Comparison of ENCODE assay signal across 9 cellular contexts in genomic region chr5:173923236-173924104, GRCh38. TPM values are rescaled to one million over a fixed set of nuclear protein-coding genes. Genes with fewer than 3 reads are reported as not detected.
DNase-seq lines count a peak whose midpoint lies in the region; ATAC-seq and TF ChIP-seq lines count a peak whose summit lies in the region.
"Had no signal": no experiment of that assay in that cellular context is flagged by ENCODE, and none has a peak within 500 bp of the region (broad histone marks: within the 10 kb centered on the region; RNA-seq: fewer than 3 reads in every experiment).

No MANE protein-coding gene starts in this region.

- peak in 1 of 2 donors; percentile 16 for TF ChIP-seq POLR2A in heart left ventricle (IDR thresholded peaks at IDR 0.05)

- H3K27ac ChIP-seq in CD4-positive, CD25-positive, alpha-beta regulatory T cell (ENCODE audit: insufficient read depth, low read length, poor library complexity, severe bottlenecking), result no peak overlapping the region
- H3K27ac ChIP-seq in heart left ventricle (peak overlapping the region; percentile 72 to 89 (median 86)), parathyroid adenoma (peak overlapping the region; percentile 50)
- H3K27ac ChIP-seq: C4-2B had no signal

- peaks cover 3% of the 10 kb centered on the region for H3K36me3 Mint-ChIP-seq in CD4-positive, CD25-positive, alpha-beta regulatory T cell
- H3K36me3 Mint-ChIP-seq in activated CD8-positive, alpha-beta T cell treated with anti-CD3 and anti-CD28 coated beads, Interleukin-2, amount 10 ng/mL, durations not matched to agents 7 days and 5 days (ENCODE audit: low read depth), result peaks cover 3% of the 10 kb centered on the region

- H3K4me2 ChIP-seq in parathyroid adenoma (ENCODE audit: low read length), result peak overlapping the region; percentile 5

- TF ChIP-seq CTCF in heart left ventricle (IDR thresholded peaks at IDR 0.05) (no peak), parathyroid adenoma (IDR thresholded peaks at IDR 0.05) (no peak)

- H2AFZ ChIP-seq in parathyroid adenoma, result no peak overlapping the region

- 12 to 17% (median 13%) methylated on average over 3 of the region's 3 CpGs for WGBS in heart left ventricle, 4 donors

- peak overlapping the region in 2 of 3 donors; percentile 27 to 30 for H3K27ac Mint-ChIP-seq in CD4-positive, CD25-positive, alpha-beta regulatory T cell
- no peak overlapping the region for H3K27ac Mint-ChIP-seq in activated CD8-positive, alpha-beta T cell treated with anti-CD3 and anti-CD28 coated beads, Interleukin-2, amount 10 ng/mL, durations not matched to agents 7 days and 5 days

- no peak for ATAC-seq in CD4-positive, CD25-positive, alpha-beta regulatory T cell (ENCODE audit: low read depth in 2 of 2)
- peak in 3 of 4 donors; percentile 43 to 45 (median 44) for ATAC-seq in heart left ventricle
- no peak for ATAC-seq in activated CD8-positive, alpha-beta T cell treated with anti-CD3 and anti-CD28 coated beads, Interleukin-2, amount 10 ng/mL, durations not matched to agents 7 days and 5 days

- DNase-seq in CD4-positive, CD25-positive, alpha-beta regulatory T cell, result no peak
- peak; percentile 54 for DNase-seq in adipocyte (ENCODE audit: low read depth)
- DNase-seq in heart left ventricle, result no peak
- DNase-seq in activated CD4-positive, alpha-beta T cell treated with anti-CD3 and anti-CD28 coated beads for 4 hours, result no peak
- DNase-seq in D341Med (ENCODE audit: low spot score), result no peak
- no peak for DNase-seq in MG63
- no peak for DNase-seq in activated CD8-positive, alpha-beta T cell treated with anti-CD3 and anti-CD28 coated beads, Interleukin-2, amount 10 ng/mL, durations not matched to agents 7 days and 5 days

- peaks cover 12 to 31% (median 23%) of the 10 kb centered on the region in 4 donors for H3K4me1 Mint-ChIP-seq in CD4-positive, CD25-positive, alpha-beta regulatory T cell
- H3K4me1 Mint-ChIP-seq in activated CD8-positive, alpha-beta T cell treated with anti-CD3 and anti-CD28 coated beads, Interleukin-2, amount 10 ng/mL, durations not matched to agents 7 days and 5 days (ENCODE audit: low read depth), result peaks cover 6% of the 10 kb centered on the region

- H3K36me3 ChIP-seq in CD4-positive, CD25-positive, alpha-beta regulatory T cell (ENCODE audit: control insufficient read depth, insufficient read depth, low read length), result peaks cover 3% of the 10 kb centered on the region
- peaks cover 6% of the 10 kb centered on the region for H3K36me3 ChIP-seq in adipocyte (ENCODE audit: control insufficient read depth, insufficient read depth, low read length, severe bottlenecking)
- H3K36me3 ChIP-seq in heart left ventricle, result peaks cover 0 to 12% (median 0%) of the 10 kb centered on the region in 9 donors
- H3K36me3 ChIP-seq in parathyroid adenoma (ENCODE audit: control insufficient read depth, insufficient read depth, low read length), result no peaks in the 10 kb centered on the region
- H3K36me3 ChIP-seq in MG63, result no peaks in the 10 kb centered on the region

- POLR2A ChIA-PET in activated CD8-positive, alpha-beta T cell treated with anti-CD3 and anti-CD28 coated beads, Interleukin-2, amount 10 ng/mL, durations not matched to agents 7 days and 5 days (lab: Charles Lee), result no interaction called here

- H3K4me3 Mint-ChIP-seq in CD4-positive, CD25-positive, alpha-beta regulatory T cell, result no peak overlapping the region
- no peak overlapping the region for H3K4me3 Mint-ChIP-seq in activated CD8-positive, alpha-beta T cell treated with anti-CD3 and anti-CD28 coated beads, Interleukin-2, amount 10 ng/mL, durations not matched to agents 7 days and 5 days

- no peaks in the 10 kb centered on the region for H3K27me3 ChIP-seq in CD4-positive, CD25-positive, alpha-beta regulatory T cell (ENCODE audit: control insufficient read depth, insufficient read depth, low read length)
- H3K27me3 ChIP-seq in adipocyte (replicated peaks; ENCODE audit: control insufficient read depth, insufficient read depth, low read length) (no peaks in the 10 kb centered on the region), heart left ventricle (no peaks in the 10 kb centered on the region), parathyroid adenoma (ENCODE audit: control insufficient read depth, insufficient read depth, low read length) (no peaks in the 10 kb centered on the region), MG63 (no peaks in the 10 kb centered on the region)

- H3K9ac ChIP-seq in adipocyte (ENCODE audit: low read length) (peak overlapping the region; percentile 2), parathyroid adenoma (no peak overlapping the region)

- H3K27me3 Mint-ChIP-seq in CD4-positive, CD25-positive, alpha-beta regulatory T cell, result no peaks in the 10 kb centered on the region
- no peaks in the 10 kb centered on the region for H3K27me3 Mint-ChIP-seq in activated CD8-positive, alpha-beta T cell treated with anti-CD3 and anti-CD28 coated beads, Interleukin-2, amount 10 ng/mL, durations not matched to agents 7 days and 5 days (ENCODE audit: low read depth)

- no peaks in the 10 kb centered on the region for H3K9me3 ChIP-seq in CD4-positive, CD25-positive, alpha-beta regulatory T cell (ENCODE audit: control insufficient read depth in 2 of 2, low read length in 2 of 2)
- H3K9me3 ChIP-seq in adipocyte (ENCODE audit: control insufficient read depth, low read length) (no peaks in the 10 kb centered on the region), heart left ventricle (no peaks in the 10 kb centered on the region), parathyroid adenoma (ENCODE audit: control insufficient read depth, low read length) (no peaks in the 10 kb centered on the region), MG63 (no peaks in the 10 kb centered on the region)

- CTCF ChIA-PET in activated CD8-positive, alpha-beta T cell treated with anti-CD3 and anti-CD28 coated beads, Interleukin-2, amount 10 ng/mL, durations not matched to agents 7 days and 5 days (lab: Charles Lee), result interaction anchor here (0.9 to 3.2 kb wide), 4 partner anchors 10 to 307 kb away, joined by 3 to 29 read pairs (median 4); partner anchors contain the start of genes BOD1 and CPEB4

- H3K9me3 Mint-ChIP-seq in CD4-positive, CD25-positive, alpha-beta regulatory T cell, result no peaks in the 10 kb centered on the region
- H3K9me3 Mint-ChIP-seq in activated CD8-positive, alpha-beta T cell treated with anti-CD3 and anti-CD28 coated beads, Interleukin-2, amount 10 ng/mL, durations not matched to agents 7 days and 5 days (ENCODE audit: insufficient read depth), result no peaks in the 10 kb centered on the region

- H3K4me3 ChIP-seq in CD4-positive, CD25-positive, alpha-beta regulatory T cell (ENCODE audit: low read depth, low read length), result no peak overlapping the region
- peak overlapping the region; percentile 36 for H3K4me3 ChIP-seq in adipocyte (ENCODE audit: low read length)
- H3K4me3 ChIP-seq in heart left ventricle, result peak overlapping the region in 6 of 12 donors; percentile 4 to 18 (median 12)
- no peak overlapping the region for H3K4me3 ChIP-seq in parathyroid adenoma (ENCODE audit: low read depth, low read length)
- H3K4me3 ChIP-seq in MG63, result no peak overlapping the region

- H3K4me1 ChIP-seq in CD4-positive, CD25-positive, alpha-beta regulatory T cell (ENCODE audit: control insufficient read depth, insufficient read depth, low read length, poor library complexity, severe bottlenecking), result peaks cover 17% of the 10 kb centered on the region
- H3K4me1 ChIP-seq in adipocyte (ENCODE audit: control insufficient read depth, insufficient read depth, low read length) (peaks cover 58% of the 10 kb centered on the region), heart left ventricle (peaks cover 12 to 98% (median 83%) of the 10 kb centered on the region in 12 donors), parathyroid adenoma (peaks cover 47% of the 10 kb centered on the region)

- intact Hi-C loops in heart left ventricle (cut with DNase I), result loop anchor here in 3 of 10 donors (5.0 kb wide), 1 partner anchor 36 kb away; the partner anchor contains the start of gene CPEB4 (in 3 of the 3)

- H3K79me2 ChIP-seq in parathyroid adenoma, result peaks cover 78% of the 10 kb centered on the region

RNA-seq across cellular contexts. Expression of gene CPEB4, which starts 35.3 kb away (rescaled TPM):
- 42.7 TPM for total RNA-seq in CD4-positive, CD25-positive, alpha-beta regulatory T cell
- 1 to 10 TPM; 3.4 to 5.8 (median 4.6) TPM for polyA plus RNA-seq in CD4-positive, CD25-positive, alpha-beta regulatory T cell
- 100 to 1,000 TPM; 104 to 217 (median 172) TPM for total RNA-seq in heart left ventricle
- 100 to 1,000 TPM in 1 of 2 donors, 10 to 100 TPM in 1; 28.7 to 158 TPM for polyA plus RNA-seq in heart left ventricle
- total RNA-seq in MG63 (2014; rRNA removed; shearing (Covaris generic); ENCODE audit: low replicate concordance), result 2.4 and 3.6 TPM in 2 replicates
- 10 to 100 TPM; 10.5 to 12.3 TPM for total RNA-seq in activated CD8-positive, alpha-beta T cell treated with anti-CD3 and anti-CD28 coated beads, Interleukin-2, amount 10 ng/mL, durations not matched to agents 7 days and 5 days

Comparison
In these comparisons a context has a peak if more than half of its experiments do, and no peak if none do; other contexts are left out.
1. ATAC-seq: peak in heart left ventricle (3 of 4); none in CD4-positive, CD25-positive, alpha-beta regulatory T cell (0 of 2) and activated CD8-positive, alpha-beta T cell treated with anti-CD3 and anti-CD28 coated beads, Interleukin-2, amount 10 ng/mL, durations not matched to agents 7 days and 5 days (single experiment).